Comparison of ENCODE assay signal across 1 cellular context in genomic region chr12:105420659-105421240, GRCh38.
TF ChIP-seq lines count a peak whose summit lies in the region.

No MANE protein-coding gene starts in this region.

TF ChIP-seq in IMR-90, 13 proteins besides CTCF, POLR2A, EP300 and RAD21:
- TF ChIP-seq USF2 (IDR thresholded peaks at IDR 0.05; ENCODE audit: low read depth, low read length) (no peak), CHD1 (IDR thresholded peaks at IDR 0.05; ENCODE audit: low read depth, low read length) (peak; percentile 43; the same call in 1 of the 2 replicates), SMC3 (IDR thresholded peaks at IDR 0.05; ENCODE audit: low read depth, low read length) (peak; percentile 98)
TF ChIP-seq in IMR-90: peak in this region for 2.
